1 cellular context compared by ENCODE assay signal in genomic region chr19:55325172-55325571, GRCh38.
TF ChIP-seq lines count a peak whose summit lies in the region.

Gene TMEM150B, minus strand, starts transcription at chr19:55325341. Its CDS starts 4,305 bp downstream, at chr19:55321036.

TF ChIP-seq in H1, 55 proteins besides CTCF, POLR2A, EP300 and RAD21:
- no peak for TF ChIP-seq NANOG (IDR thresholded peaks at IDR 0.05; ENCODE audit: insufficient read depth, low read depth, low read length, poor library complexity, severe bottlenecking)
